ENCODE assay signal across 9 cellular contexts in genomic region chrX:24498181-24498580, GRCh38. TPM values are rescaled to one million over a fixed set of nuclear protein-coding genes. Genes with fewer than 3 reads are reported as not detected.
A peak's percentile ranks its signal among the peaks of the same experiment; 100 is the strongest.
DNase-seq lines count a peak whose midpoint lies in the region; ATAC-seq and TF ChIP-seq lines count a peak whose summit lies in the region.
"Had no signal": no experiment of that assay in that cellular context is flagged by ENCODE, and none has a peak within 500 bp of the region (broad histone marks: within the 10 kb centered on the region; RNA-seq: fewer than 3 reads in every experiment).

No MANE protein-coding gene starts in this region.

- TF ChIP-seq CTCF in osteoblast (IDR thresholded peaks at IDR 0.05; ENCODE audit: extremely low read depth, low read depth, low read length) (peak; percentile 45), left lung (IDR thresholded peaks at IDR 0.05) (no peak)

- H3K9me3 ChIP-seq in effector memory CD4-positive, alpha-beta T cell (ENCODE audit: control insufficient read depth, low read length) = no peaks in the 10 kb centered on the region
- H3K9me3 ChIP-seq in osteoblast (ENCODE audit: low read depth, low read length) (no peaks in the 10 kb centered on the region), left lung (no peaks in the 10 kb centered on the region)

- peaks cover 3% of the 10 kb centered on the region for H3K36me3 ChIP-seq in effector memory CD4-positive, alpha-beta T cell (ENCODE audit: control insufficient read depth, insufficient read depth, low read length)
- no peaks in the 10 kb centered on the region for H3K36me3 ChIP-seq in osteoblast (ENCODE audit: insufficient read depth, low read length)
- no peaks in the 10 kb centered on the region for H3K36me3 ChIP-seq in left lung

- in situ Hi-C loops in SK-MEL-5 (cut with HindIII; ENCODE audit: low pct_unique_long_range_greater_than_20kb, low sequenced_read_pairs) = no loop called here

- H3K27me3 ChIP-seq in effector memory CD4-positive, alpha-beta T cell (replicated peaks; ENCODE audit: control insufficient read depth, insufficient read depth, low read length, poor library complexity, severe bottlenecking) = no peaks in the 10 kb centered on the region
- no peaks in the 10 kb centered on the region for H3K27me3 ChIP-seq in osteoblast (ENCODE audit: insufficient read depth, low read length)
- H3K27me3 ChIP-seq in left lung = no peaks in the 10 kb centered on the region

- H3K27ac ChIP-seq in effector memory CD4-positive, alpha-beta T cell (ENCODE audit: insufficient read depth, low read length, poor library complexity, severe bottlenecking) = peak overlapping the region; percentile 39
- H3K27ac ChIP-seq in osteoblast (ENCODE audit: low read depth, low read length) = no peak overlapping the region
- H3K27ac ChIP-seq in left lung = no peak overlapping the region
- H3K27ac ChIP-seq: 22Rv1 had no signal

- H3K4me1 ChIP-seq in effector memory CD4-positive, alpha-beta T cell (ENCODE audit: control insufficient read depth, insufficient read depth, low read length, poor library complexity, severe bottlenecking) = peaks cover 8% of the 10 kb centered on the region
- H3K4me1 ChIP-seq in osteoblast (ENCODE audit: insufficient read depth, low read length) (peaks cover 3% of the 10 kb centered on the region), left lung (no peaks in the 10 kb centered on the region)

- ATAC-seq in left lung = no peak

- intact Hi-C loops in left lung (cut with DNase I) = no loop called here

- no peak overlapping the region for H3K4me3 ChIP-seq in effector memory CD4-positive, alpha-beta T cell (ENCODE audit: insufficient read depth, low read depth, low read length, poor library complexity, severe bottlenecking)
- H3K4me3 ChIP-seq in osteoblast (ENCODE audit: insufficient read depth, low read length) = no peak overlapping the region
- H3K4me3 ChIP-seq in left lung = no peak overlapping the region

- DNase-seq in DMS 273 (lab: John Stamatoyannopoulos, UW; ENCODE audit: unreplicated experiment) (peak; percentile 48), DMS 273 treated with DMSO at 0.1 percent for 48 hours (lab: John Stamatoyannopoulos, UW) (no peak), SK-MEL-5 (ENCODE audit: low read depth, low spot score) (peak; percentile 68), osteoblast (ENCODE audit: insufficient read length, low spot score, missing footprints) (no peak), NCI-H2029 treated with DMSO at 0.1 percent for 48 hours (lab: John Stamatoyannopoulos, UW) (no peak), NCI-H1930 (lab: John Stamatoyannopoulos, UW) (no peak), left lung (no peak)
- DNase-seq in effector memory CD4-positive, alpha-beta T cell = peak in 1 of 3 donors; percentile 8

- H3K79me2 ChIP-seq in osteoblast (ENCODE audit: insufficient read depth, low read length) = no peaks in the 10 kb centered on the region

- H3K4me2 ChIP-seq in osteoblast (ENCODE audit: insufficient read depth, low read length) = no peak overlapping the region

- no peak overlapping the region for H2AFZ ChIP-seq in osteoblast (ENCODE audit: low read length)

- H4K20me1 ChIP-seq in osteoblast (ENCODE audit: insufficient read depth, low read length) = no peaks in the 10 kb centered on the region

RNA-seq across cellular contexts. Expression of gene PDK3, which starts 33.1 kb away (rescaled TPM):
- 48.5 and 48.8 TPM in 2 replicates for total RNA-seq in SK-MEL-5 (2014; rRNA removed; shearing (Covaris generic))
- polyA plus RNA-seq in SK-MEL-5 (2015; cell fraction: cytosol; rRNA removed) = 23.3 and 27.7 TPM in 2 replicates
- 6.7 and 9.6 TPM in 2 replicates for polyA plus RNA-seq in SK-MEL-5 (2015; cell fraction: nucleus; rRNA removed)
- total RNA-seq in osteoblast = 8.5 and 9.0 TPM in 2 replicates
- total RNA-seq in left lung = 10 to 100 TPM; 18.1 to 21.2 TPM

Comparison
In these comparisons a context has a peak if more than half of its experiments do, and no peak if none do; other contexts are left out.
1. DNase-seq: peak in DMS 273 (single experiment) and SK-MEL-5 (single experiment); none in DMS 273 treated with DMSO at 0.1 percent for 48 hours (single experiment), osteoblast (single experiment), NCI-H2029 treated with DMSO at 0.1 percent for 48 hours (single experiment), NCI-H1930 (0 of 2) and left lung (0 of 2).